Comparison of ENCODE assay signal across 21 cellular contexts in genomic region chr16:66107661-66108060, GRCh38.
DNase-seq lines count a peak whose midpoint lies in the region; ATAC-seq and TF ChIP-seq lines count a peak whose summit lies in the region.
"Had no signal": no experiment of that assay in that cellular context is flagged by ENCODE, and none has a peak within 500 bp of the region (broad histone marks: within the 10 kb centered on the region; RNA-seq: fewer than 3 reads in every experiment).

No MANE protein-coding gene starts in this region.

- no peaks in the 10 kb centered on the region for H3K4me1 Mint-ChIP-seq in activated T-cell treated with anti-CD3 and anti-CD28 coated beads, Interleukin-2, amount 50 U/mL, for 72 hours (ENCODE audit: low read depth)

- H3K4me3 Mint-ChIP-seq in activated T-cell treated with anti-CD3 and anti-CD28 coated beads, Interleukin-2, amount 50 U/mL, for 72 hours = no peak overlapping the region
- H3K4me3 Mint-ChIP-seq: T-helper 2 cell treated with Interferon-gamma antibody and Interleukin-4, amounts not matched to agents 5 μg/mL and 100 μg/mL, for 36 hours had no signal

- no peaks in the 10 kb centered on the region for H4K20me1 ChIP-seq in PC-9 (ENCODE audit: insufficient read depth)

- H3K27ac Mint-ChIP-seq in activated T-cell treated with anti-CD3 and anti-CD28 coated beads, Interleukin-2, amount 50 U/mL, for 72 hours = no peak overlapping the region
- H3K27ac Mint-ChIP-seq: T-helper 2 cell treated with Interferon-gamma antibody and Interleukin-4, amounts not matched to agents 5 μg/mL and 100 μg/mL, for 36 hours had no signal

- H3K9me2 ChIP-seq in PC-9 (ENCODE audit: insufficient read depth) = no peaks in the 10 kb centered on the region

- peaks cover 26% of the 10 kb centered on the region for H3K4me1 ChIP-seq in adipocyte (ENCODE audit: control insufficient read depth, insufficient read depth, low read length)
- H3K4me1 ChIP-seq in PC-9 (replicated peaks; ENCODE audit: insufficient read depth) = no peaks in the 10 kb centered on the region
- no peaks in the 10 kb centered on the region for H3K4me1 ChIP-seq in ascending aorta
- H3K4me1 ChIP-seq: thyroid gland had no signal

- intact Hi-C loops in PC-9 (cut with micrococcal nuclease; ENCODE audit: unreplicated experiment) = no loop called here
- intact Hi-C loops in ascending aorta (cut with DNase I) = no loop called here

- BruUV-seq in PC-9 (replicated peaks; lab: Mats Ljungman, UMichigan) = no TSS peak

- no peak for DNase-seq in activated T-cell treated with anti-CD3 and anti-CD28 coated beads, Interleukin-2, amount 50 U/mL, for 72 hours
- no peak for DNase-seq in activated T-cell treated with anti-CD3 and anti-CD28 coated beads, Interleukin-2, amount 50 U/mL, for 48 hours
- DNase-seq in adipocyte (ENCODE audit: low read depth) = peak; percentile 57
- peak; percentile 84 for DNase-seq in fibroblast of villous mesenchyme (ENCODE audit: low read depth)
- no peak for DNase-seq in PC-9
- DNase-seq in ascending aorta (ENCODE audit: low spot score in 2 of 2) = no peak
- DNase-seq: activated gamma-delta T cell treated with Interleukin-2 at 50 U/mL for 16 hours; dorsolateral prefrontal cortex; hypothalamus; NCI-H2029; NCI-H510A treated with DMSO at 0.1 percent for 48 hours; stimulated activated CD4-positive, alpha-beta T cell treated with anti-CD3 and anti-CD28 coated beads, Interleukin-2, amount 100 ng/mL, for 48 hours; stimulated activated CD8-positive, alpha-beta memory T cell treated with anti-CD3 and anti-CD28 coated beads, Interleukin-4, amount 100 ng/mL, for 48 hours; thyroid gland had no signal

- H3K9ac ChIP-seq in adipocyte (ENCODE audit: low read length) = peak overlapping the region; percentile 33

- H3K27me3 ChIP-seq in adipocyte (replicated peaks; ENCODE audit: control insufficient read depth, insufficient read depth, low read length) = no peaks in the 10 kb centered on the region
- H3K27me3 ChIP-seq in PC-9 (ENCODE audit: insufficient read depth, low read depth) = peaks cover 75% of the 10 kb centered on the region
- H3K27me3 ChIP-seq in ascending aorta = no peaks in the 10 kb centered on the region
- H3K27me3 ChIP-seq: thyroid gland had no signal

- H3K4me2 ChIP-seq in PC-9 = no peak overlapping the region

- no peaks in the 10 kb centered on the region for H3K9me3 Mint-ChIP-seq in activated T-cell treated with anti-CD3 and anti-CD28 coated beads, Interleukin-2, amount 50 U/mL, for 72 hours
- H3K9me3 Mint-ChIP-seq: T-helper 2 cell treated with Interferon-gamma antibody and Interleukin-4, amounts not matched to agents 5 μg/mL and 100 μg/mL, for 36 hours had no signal

- TF ChIP-seq CTCF in fibroblast of villous mesenchyme (IDR thresholded peaks at IDR 0.05; ENCODE audit: insufficient read depth, low read depth, low read length) = no peak
- TF ChIP-seq CTCF in PC-9 (conservative IDR thresholded peaks at IDR 0.05) = no peak
- TF ChIP-seq CTCF in ascending aorta (IDR thresholded peaks at IDR 0.05) = no peak

- peak overlapping the region; percentile 38 for H3K4me3 ChIP-seq in adipocyte (ENCODE audit: low read length)
- H3K4me3 ChIP-seq in fibroblast of villous mesenchyme (ENCODE audit: low read depth, low read length) = no peak overlapping the region
- no peak overlapping the region for H3K4me3 ChIP-seq in PC-9
- H3K4me3 ChIP-seq in ascending aorta = no peak overlapping the region
- H3K4me3 ChIP-seq: dorsolateral prefrontal cortex, SJSA1, thyroid gland had no signal

- H3F3A ChIP-seq in PC-9 (ENCODE audit: insufficient read depth, low read depth) = no peaks in the 10 kb centered on the region

- H3K36me3 ChIP-seq in adipocyte (ENCODE audit: control insufficient read depth, insufficient read depth, low read length, severe bottlenecking) (no peaks in the 10 kb centered on the region), PC-9 (ENCODE audit: low read depth) (no peaks in the 10 kb centered on the region), ascending aorta (no peaks in the 10 kb centered on the region)
- H3K36me3 ChIP-seq: SJSA1, thyroid gland had no signal

- H3K79me2 ChIP-seq in PC-9 (ENCODE audit: low read depth) = no peaks in the 10 kb centered on the region

- peak; percentile 36 to 77 for ATAC-seq in activated T-cell treated with anti-CD3 and anti-CD28 coated beads, Interleukin-2, amount 50 U/mL, for 72 hours (replicated peaks in 1 of 2)
- no peak for ATAC-seq in HG03196 (IDR thresholded peaks at IDR 0.05; ENCODE audit: unreplicated experiment)
- no peak for ATAC-seq in HG02970 (IDR thresholded peaks at IDR 0.05; ENCODE audit: low FRiP score, unreplicated experiment)
- ATAC-seq: activated CD4-positive, CD25-positive, alpha-beta regulatory T cell treated with anti-CD3 and anti-CD28 coated beads, Interleukin-2, amount 50 U/mL, for 24 hours; esophagus mucosa; sciatic nerve had no signal

- H3K27ac ChIP-seq in PC-9 (no peak overlapping the region), ascending aorta (no peak overlapping the region)
- H3K27ac ChIP-seq: dorsolateral prefrontal cortex, SJSA1, thyroid gland had no signal

- H3K9me3 ChIP-seq in adipocyte (ENCODE audit: control insufficient read depth, low read length) = no peaks in the 10 kb centered on the region
- H3K9me3 ChIP-seq in PC-9 (ENCODE audit: insufficient read depth, low read depth) = no peaks in the 10 kb centered on the region
- no peaks in the 10 kb centered on the region for H3K9me3 ChIP-seq in ascending aorta
- H3K9me3 ChIP-seq: SJSA1, thyroid gland had no signal

- H2AFZ ChIP-seq in PC-9 = no peak overlapping the region

- H3K27me3 Mint-ChIP-seq in activated T-cell treated with anti-CD3 and anti-CD28 coated beads, Interleukin-2, amount 50 U/mL, for 72 hours (ENCODE audit: low read depth) = no peaks in the 10 kb centered on the region

- CTCF ChIA-PET in PC-9 (lab: Charles Lee) = no interaction called here

- POLR2A ChIA-PET in PC-9 (lab: Charles Lee; ENCODE audit: unreplicated experiment) = no interaction called here

- no peaks in the 10 kb centered on the region for H3K36me3 Mint-ChIP-seq in activated T-cell treated with anti-CD3 and anti-CD28 coated beads, Interleukin-2, amount 50 U/mL, for 72 hours (ENCODE audit: insufficient read depth in 2 of 2)

Comparison
In these comparisons a context has a peak if more than half of its experiments do, and no peak if none do; other contexts are left out.
1. ATAC-seq: peak in activated T-cell treated with anti-CD3 and anti-CD28 coated beads, Interleukin-2, amount 50 U/mL, for 72 hours (2 of 2); none in HG03196 (single experiment) and HG02970 (single experiment).
2. DNase-seq: peak in adipocyte (single experiment) and fibroblast of villous mesenchyme (single experiment); none in activated T-cell treated with anti-CD3 and anti-CD28 coated beads, Interleukin-2, amount 50 U/mL, for 72 hours (0 of 2), activated T-cell treated with anti-CD3 and anti-CD28 coated beads, Interleukin-2, amount 50 U/mL, for 48 hours (0 of 2), PC-9 (0 of 2) and ascending aorta (0 of 2).